ENCODE assay signal across 9 cellular contexts in genomic region chr16:15961557-15962205, GRCh38. TPM values are rescaled to one million over a fixed set of nuclear protein-coding genes. Genes with fewer than 3 reads are reported as not detected.
A peak's percentile ranks its signal among the peaks of the same experiment; 100 is the strongest.
DNase-seq lines count a peak whose midpoint lies in the region; ATAC-seq and TF ChIP-seq lines count a peak whose summit lies in the region.
"Had no signal": no experiment of that assay in that cellular context is flagged by ENCODE, and none has a peak within 500 bp of the region (broad histone marks: within the 10 kb centered on the region; RNA-seq: fewer than 3 reads in every experiment).

No MANE protein-coding gene starts in this region.

- H2BK120ac ChIP-seq in H9 (ENCODE audit: low read depth, low read length, poor library complexity, severe bottlenecking): no peak overlapping the region

- ATAC-seq in GM19395 (IDR thresholded peaks at IDR 0.05; ENCODE audit: unreplicated experiment) (peak; percentile 37), HG03460 (IDR thresholded peaks at IDR 0.05; ENCODE audit: unreplicated experiment) (peak; percentile 29)
- peak; percentile 55 for ATAC-seq in effector memory CD8-positive, alpha-beta T cell (replicated peaks)

- TF ChIP-seq CTCF in H9 (conservative IDR thresholded peaks at IDR 0.05): no peak

- H3K36me3 Mint-ChIP-seq in effector memory CD8-positive, alpha-beta T cell (ENCODE audit: insufficient read depth): peaks cover 39% of the 10 kb centered on the region
- H3K36me3 Mint-ChIP-seq in H9 (ENCODE audit: insufficient read depth in 1 of 3, low read depth in 3 of 3): peaks cover 18 to 33% (median 33%) of the 10 kb centered on the region in 3 experiments

- H3K27me3 ChIP-seq in H9 (ENCODE audit: insufficient read depth, low read length): no peaks in the 10 kb centered on the region

- DNase-seq in CD1c-positive myeloid dendritic cell (ENCODE audit: extremely low spot score): peak; percentile 9
- peak in 1 of 3 experiments; percentile 20 for DNase-seq in effector memory CD8-positive, alpha-beta T cell
- DNase-seq in mucosa of gallbladder (ENCODE audit: low spot score): no peak
- DNase-seq in middle frontal gyrus (ENCODE audit: extremely low spot score, low spot score): no peak
- no peak for DNase-seq in NCI-H2081 treated with DMSO at 0.1 percent for 48 hours (lab: John Stamatoyannopoulos, UW)
- DNase-seq in H9: no peak
- DNase-seq: NCI-H1930 had no signal

- no peak overlapping the region for H3K4me2 ChIP-seq in H9 (ENCODE audit: insufficient read depth, insufficient read length, low read length)

- H4K5ac ChIP-seq in H9 (ENCODE audit: insufficient read length, low read depth, low read length): no peak overlapping the region

- H3K79me1 ChIP-seq in H9 (ENCODE audit: insufficient read depth, low read depth, low read length, poor library complexity, severe bottlenecking): peaks cover 9% of the 10 kb centered on the region

- no peak overlapping the region for H2BK12ac ChIP-seq in H9 (ENCODE audit: insufficient read length, low read depth, low read length)

- peak overlapping the region; percentile 97 to 98 for H3K27ac Mint-ChIP-seq in effector memory CD8-positive, alpha-beta T cell
- no peak overlapping the region; a peak in 1 of 7 replicates for H3K27ac Mint-ChIP-seq in H9

- H3K9ac ChIP-seq in H9 (ENCODE audit: extremely low read depth, insufficient read length, low read length): no peak overlapping the region

- H3K27me3 Mint-ChIP-seq in effector memory CD8-positive, alpha-beta T cell: no peaks in the 10 kb centered on the region
- H3K27me3 Mint-ChIP-seq in H9 (ENCODE audit: low read depth): peaks cover 3% of the 10 kb centered on the region; the same call in 1 of the 2 replicates

- no peaks in the 10 kb centered on the region for H3K23me2 ChIP-seq in H9 (ENCODE audit: insufficient read length, low read depth, low read length, poor library complexity, severe bottlenecking)

- H3K27ac ChIP-seq in H9 (ENCODE audit: insufficient read length, low read depth, low read length): no peak overlapping the region

- H2AFZ ChIP-seq in H9 (ENCODE audit: low read length): no peak overlapping the region

- no peak overlapping the region for H2BK20ac ChIP-seq in H9 (ENCODE audit: low read depth, low read length, poor library complexity, severe bottlenecking)

- no peaks in the 10 kb centered on the region for H3K9me3 ChIP-seq in H9 (ENCODE audit: control insufficient read depth, low read depth, low read length)

- H4K8ac ChIP-seq in H9 (replicated peaks; ENCODE audit: insufficient read length, low read depth, low read length): no peak overlapping the region

- no peak overlapping the region for H3K23ac ChIP-seq in H9 (ENCODE audit: insufficient read length, low read depth, low read length)

- H3K4me1 ChIP-seq in H9 (ENCODE audit: insufficient read depth, low read length): peaks cover 7% of the 10 kb centered on the region; the same call in 1 of the 2 replicates

- H4K91ac ChIP-seq in H9 (ENCODE audit: insufficient read length, low read depth, low read length): no peak overlapping the region

- no peak overlapping the region for H2BK5ac ChIP-seq in H9 (ENCODE audit: insufficient read length, low read length)

- H3T11ph ChIP-seq in H9 (ENCODE audit: low read length): no peak overlapping the region

- no peak overlapping the region for H2AK5ac ChIP-seq in H9 (ENCODE audit: insufficient read length, low read length)

- WGBS in H9 (ENCODE audit: extremely low coverage, insufficient read length, low lambda C conversion rate): no CpG with 5 or more reads among the region's 4 CpGs

- H3K79me2 ChIP-seq in H9 (ENCODE audit: insufficient read depth, low read length): peaks cover 26% of the 10 kb centered on the region; the same call in 1 of the 2 replicates

- peaks cover 53 to 74% of the 10 kb centered on the region in 2 donors for H3K4me1 Mint-ChIP-seq in effector memory CD8-positive, alpha-beta T cell (ENCODE audit: low read depth in 2 of 2)
- H3K4me1 Mint-ChIP-seq in H9: peaks cover 55 to 56% of the 10 kb centered on the region in 2 experiments

- H3K4me3 Mint-ChIP-seq in effector memory CD8-positive, alpha-beta T cell: peak overlapping the region; percentile 84 to 85
- no peak overlapping the region for H3K4me3 Mint-ChIP-seq in H9

- no peak overlapping the region for H3K14ac ChIP-seq in H9 (ENCODE audit: insufficient read depth, low read length)

- H3K4ac ChIP-seq in H9 (ENCODE audit: low read depth, low read length): no peak overlapping the region

- H2BK15ac ChIP-seq in H9 (ENCODE audit: low read depth, low read length): no peak overlapping the region

- H3K9me3 Mint-ChIP-seq in effector memory CD8-positive, alpha-beta T cell: no peaks in the 10 kb centered on the region
- H3K9me3 Mint-ChIP-seq in H9: peaks cover 15 to 23% of the 10 kb centered on the region in 2 experiments

- no peak overlapping the region for H3K18ac ChIP-seq in H9 (ENCODE audit: insufficient read length, low read depth, low read length)

- H4K20me1 ChIP-seq in H9 (ENCODE audit: control insufficient read depth, insufficient read depth, insufficient read length): no peaks in the 10 kb centered on the region

- H3K56ac ChIP-seq in H9 (ENCODE audit: insufficient read length, low read depth, low read length): no peak overlapping the region

RNA-seq across cellular contexts. Expression of gene ABCC1, which starts 12.3 kb away (rescaled TPM):
- 27.6 TPM for total RNA-seq in mucosa of gallbladder
- total RNA-seq in H9 (2021): 51.7 and 56.4 TPM in 2 replicates

Comparison
In these comparisons a context has a peak if more than half of its experiments do, and no peak if none do; other contexts are left out.
1. H3K27ac Mint-ChIP-seq: peak in effector memory CD8-positive, alpha-beta T cell (2 of 2); none in H9 (0 of 3).
2. H3K4me3 Mint-ChIP-seq: peak in effector memory CD8-positive, alpha-beta T cell (2 of 2); none in H9 (0 of 2).
3. Peak in every context shown above with its lines, with median percentiles within 50 percentile points of each other: ATAC-seq.